8 cellular contexts compared by ENCODE assay signal in genomic region chr14:61749867-61750266, GRCh38. TPM values are rescaled to one million over a fixed set of nuclear protein-coding genes. Genes with fewer than 3 reads are reported as not detected.
DNase-seq lines count a peak whose midpoint lies in the region; ATAC-seq and TF ChIP-seq lines count a peak whose summit lies in the region.

No MANE protein-coding gene starts in this region.

- CTCF ChIA-PET in CD4-positive, alpha-beta T cell (lab: Charles Lee) = interaction anchor here (1.3 to 1.9 kb wide), 2 partner anchors 15 to 88 kb away, joined by 3 to 4 read pairs; no protein-coding TSS in a partner anchor
- CTCF ChIA-PET in activated CD4-positive, alpha-beta memory T cell treated with anti-CD3 and anti-CD28 coated beads, Interleukin-2, amount 10 ng/mL, durations not matched to agents 7 days and 5 days (lab: Charles Lee) = interaction anchor here (1.0 to 3.5 kb wide), 9 partner anchors 8 to 453 kb away, joined by 3 to 12 read pairs (median 3); partner anchors contain the start of gene SNAPC1

- peak overlapping the region; percentile 63 for H3K4me3 ChIP-seq in Jurkat, Clone E6-1 (ENCODE audit: low read length)

- no peaks in the 10 kb centered on the region for H3K9me3 ChIP-seq in CD4-positive, alpha-beta T cell (ENCODE audit: control insufficient read depth, low read length)

- peak overlapping the region; percentile 58 for H3K27ac Mint-ChIP-seq in CD4-positive, alpha-beta T cell
- H3K27ac Mint-ChIP-seq in activated CD4-positive, alpha-beta memory T cell treated with anti-CD3 and anti-CD28 coated beads, Interleukin-2, amount 10 ng/mL, durations not matched to agents 7 days and 5 days = peak overlapping the region; percentile 27

- peaks cover 43% of the 10 kb centered on the region for H3K36me3 Mint-ChIP-seq in CD4-positive, alpha-beta T cell (ENCODE audit: low read depth)
- H3K36me3 Mint-ChIP-seq in activated CD4-positive, alpha-beta memory T cell treated with anti-CD3 and anti-CD28 coated beads, Interleukin-2, amount 10 ng/mL, durations not matched to agents 7 days and 5 days (ENCODE audit: low read depth) = peaks cover 63% of the 10 kb centered on the region

- H3K4me3 Mint-ChIP-seq in CD4-positive, alpha-beta T cell = peak overlapping the region; percentile 83
- H3K4me3 Mint-ChIP-seq in activated CD4-positive, alpha-beta memory T cell treated with anti-CD3 and anti-CD28 coated beads, Interleukin-2, amount 10 ng/mL, durations not matched to agents 7 days and 5 days = peak overlapping the region; percentile 88

- H3K27ac ChIP-seq in CD4-positive, alpha-beta T cell (ENCODE audit: low read depth, low read length) = no peak overlapping the region

- no peaks in the 10 kb centered on the region for H3K9me3 Mint-ChIP-seq in CD4-positive, alpha-beta T cell
- no peaks in the 10 kb centered on the region for H3K9me3 Mint-ChIP-seq in activated CD4-positive, alpha-beta memory T cell treated with anti-CD3 and anti-CD28 coated beads, Interleukin-2, amount 10 ng/mL, durations not matched to agents 7 days and 5 days

- H3K27me3 Mint-ChIP-seq in CD4-positive, alpha-beta T cell = no peaks in the 10 kb centered on the region
- H3K27me3 Mint-ChIP-seq in activated CD4-positive, alpha-beta memory T cell treated with anti-CD3 and anti-CD28 coated beads, Interleukin-2, amount 10 ng/mL, durations not matched to agents 7 days and 5 days = peaks cover 4% of the 10 kb centered on the region

- POLR2A ChIA-PET in CD4-positive, alpha-beta T cell (lab: Charles Lee) = interaction anchor here (0.6 to 7.1 kb wide), 3 partner anchors 12 to 1655 kb away, joined by 3 to 37 read pairs (median 3); partner anchors contain the start of gene SNAPC1
- POLR2A ChIA-PET in activated CD4-positive, alpha-beta memory T cell treated with anti-CD3 and anti-CD28 coated beads, Interleukin-2, amount 10 ng/mL, durations not matched to agents 7 days and 5 days (lab: Charles Lee) = interaction anchor here (0.6 to 3.7 kb wide), 8 partner anchors 8 to 279 kb away, joined by 3 to 34 read pairs (median 3); partner anchors contain the start of gene SNAPC1

- intact Hi-C loops in CD4-positive, alpha-beta T cell (cut with DNase I, micrococcal nuclease) = loop anchor here in 1 of 2 experiments (5.0 kb wide), 2 partner anchors 53 to 87 kb away; partner anchors contain the start of gene HIF1A

- H3K4me1 Mint-ChIP-seq in CD4-positive, alpha-beta T cell (ENCODE audit: low read depth) = peaks cover 4% of the 10 kb centered on the region
- H3K4me1 Mint-ChIP-seq in activated CD4-positive, alpha-beta memory T cell treated with anti-CD3 and anti-CD28 coated beads, Interleukin-2, amount 10 ng/mL, durations not matched to agents 7 days and 5 days = peaks cover 46% of the 10 kb centered on the region

- H3K27me3 ChIP-seq in CD4-positive, alpha-beta T cell (ENCODE audit: control insufficient read depth, insufficient read depth, low read length) = no peaks in the 10 kb centered on the region

- ATAC-seq in CD4-positive, alpha-beta T cell (ENCODE audit: poor library complexity) = no peak

- TF ChIP-seq CTCF in CD4-positive, alpha-beta T cell (IDR thresholded peaks at IDR 0.05) = no peak

- DNase-seq in CD4-positive, alpha-beta T cell = no peak
- no peak for DNase-seq in Jurkat, Clone E6-1 (ENCODE audit: low read depth, low spot score)
- DNase-seq in activated CD4-positive, alpha-beta memory T cell treated with anti-CD3 and anti-CD28 coated beads, Interleukin-2, amount 10 ng/mL, durations not matched to agents 7 days and 5 days = no peak
- DNase-seq in kidney tubule cell (ENCODE audit: low spot score) = peak; percentile 50
- no peak for DNase-seq in effector CD8-positive, alpha-beta T cell (lab: John Stamatoyannopoulos, UW)
- no peak for DNase-seq in foreskin melanocyte
- no peak for DNase-seq in NCI-H1694 treated with DMSO at 0.1 percent for 48 hours (lab: John Stamatoyannopoulos, UW)
- DNase-seq in GM19238 (ENCODE audit: insufficient read length, low spot score) = no peak

RNA-seq across cellular contexts. Expression of gene SNAPC1, which starts 12.4 kb away (rescaled TPM):
- total RNA-seq in CD4-positive, alpha-beta T cell = 1 to 10 TPM; 4.8 to 5.0 TPM
- 10.6 TPM for polyA plus RNA-seq in Jurkat, Clone E6-1 (2012; ENCODE audit: insufficient read depth, insufficient read length)
- total RNA-seq in activated CD4-positive, alpha-beta memory T cell treated with anti-CD3 and anti-CD28 coated beads, Interleukin-2, amount 10 ng/mL, durations not matched to agents 7 days and 5 days = 1 to 10 TPM; 5.5 to 6.0 TPM

RNA-seq across cellular contexts. Expression of gene HIF1A, which starts 54.6 kb away (rescaled TPM):
- total RNA-seq in CD4-positive, alpha-beta T cell = 100 to 1,000 TPM; 350 to 369 TPM
- 36.3 TPM for polyA plus RNA-seq in Jurkat, Clone E6-1 (2012; ENCODE audit: insufficient read depth, insufficient read length)
- total RNA-seq in activated CD4-positive, alpha-beta memory T cell treated with anti-CD3 and anti-CD28 coated beads, Interleukin-2, amount 10 ng/mL, durations not matched to agents 7 days and 5 days = 100 to 1,000 TPM; 153 to 158 TPM
